8 cellular contexts compared by ENCODE assay signal in the genomic region with DNA sequence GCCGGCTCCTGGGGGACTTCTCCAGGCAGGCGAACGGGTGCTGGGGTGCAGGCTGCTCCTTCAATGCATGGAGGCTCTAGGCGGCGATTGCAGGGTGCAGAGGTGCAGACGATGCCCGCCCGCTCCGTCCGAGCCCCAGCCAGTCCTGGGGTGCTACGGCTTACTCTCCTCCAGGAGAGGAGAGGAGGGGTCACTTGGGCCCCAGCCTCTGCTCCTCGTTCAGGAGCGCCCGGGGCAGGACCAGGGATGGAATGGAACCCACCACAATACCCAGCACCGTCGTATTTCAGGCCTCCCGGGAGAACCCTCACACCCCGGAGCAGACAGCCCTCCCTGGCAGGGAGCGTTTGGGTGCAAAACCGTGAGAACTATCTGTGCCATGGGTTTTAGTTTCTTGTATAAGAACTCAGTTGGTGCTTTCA. TPM values are rescaled to one million over a fixed set of nuclear protein-coding genes. Genes with fewer than 3 reads are reported as not detected.
DNase-seq lines count a peak whose midpoint lies in the region; ATAC-seq and TF ChIP-seq lines count a peak whose summit lies in the region.

No MANE protein-coding gene starts in this region.

- POLR2A ChIA-PET in OCI-LY7 (lab: Charles Lee) = interaction anchor here (0.8 kb wide), 1 partner anchor 825 kb away, joined by 3 read pairs; no protein-coding TSS in a partner anchor

- H2AFZ ChIP-seq in OCI-LY7 (ENCODE audit: low read length) = no peak overlapping the region

- no peak for DNase-seq in BE2C
- no peak for DNase-seq in OCI-LY7 (ENCODE audit: low spot score)
- DNase-seq in naive B cell = no peak
- no peak for DNase-seq in Kasumi-1 (lab: John Stamatoyannopoulos, UW)
- DNase-seq in mucosa of gallbladder (ENCODE audit: low spot score) = no peak

- CTCF ChIA-PET in OCI-LY7 (lab: Charles Lee; ENCODE audit: unreplicated experiment) = no interaction called here

- H3K9me3 ChIP-seq in BE2C = no peaks in the 10 kb centered on the region
- no peaks in the 10 kb centered on the region for H3K9me3 ChIP-seq in OCI-LY7 (ENCODE audit: low read length)
- no peaks in the 10 kb centered on the region for H3K9me3 ChIP-seq in endocrine pancreas (ENCODE audit: control insufficient read depth, low read length)

- ATAC-seq in GM21723 (IDR thresholded peaks at IDR 0.05; ENCODE audit: unreplicated experiment) (peak; percentile 31), naive B cell (ENCODE audit: low read depth in 2 of 2) (peak; percentile 8 to 17), HG03108 (IDR thresholded peaks at IDR 0.05; ENCODE audit: unreplicated experiment) (no peak)

- H3K9me3 Mint-ChIP-seq in naive B cell = no peaks in the 10 kb centered on the region

- peak overlapping the region; percentile 26 to 85 (median 75) for H3K27ac Mint-ChIP-seq in naive B cell

- H3K9ac ChIP-seq in endocrine pancreas (ENCODE audit: control insufficient read depth, insufficient read depth, low read length) = peak overlapping the region; percentile 92

- peaks cover 37 to 61% (median 43%) of the 10 kb centered on the region in 3 donors for H3K4me1 Mint-ChIP-seq in naive B cell

- H3K4me2 ChIP-seq in OCI-LY7 (ENCODE audit: low read length) = peak overlapping the region; percentile 76

- TF ChIP-seq CTCF in BE2C (IDR thresholded peaks at IDR 0.05; ENCODE audit: low read depth, low read length) = no peak
- TF ChIP-seq CTCF in OCI-LY7 (conservative IDR thresholded peaks at IDR 0.05; ENCODE audit: low read length) = no peak

- peaks cover 51% of the 10 kb centered on the region for H3K79me2 ChIP-seq in OCI-LY7 (ENCODE audit: insufficient read depth, low read depth, low read length)

- no peak overlapping the region for H3K27ac ChIP-seq in OCI-LY7 (ENCODE audit: low read depth, low read length, poor library complexity, severe bottlenecking)

- H3K9me2 ChIP-seq in OCI-LY7 (ENCODE audit: insufficient read depth, low read length) = no peaks in the 10 kb centered on the region

- no peaks in the 10 kb centered on the region for H3K27me3 Mint-ChIP-seq in naive B cell

- H3K36me3 Mint-ChIP-seq in naive B cell = peaks cover 0 to 22% of the 10 kb centered on the region in 2 donors

- intact Hi-C loops in OCI-LY7 (cut with micrococcal nuclease; ENCODE audit: unreplicated experiment) = no loop called here

- no peaks in the 10 kb centered on the region for H3K27me3 ChIP-seq in BE2C
- no peaks in the 10 kb centered on the region for H3K27me3 ChIP-seq in endocrine pancreas (ENCODE audit: control insufficient read depth, insufficient read depth, low read length)

- 0 out of 2 replicates have a peak, but pooled peaks cover 5% of the 10 kb centered on the region for H4K20me1 ChIP-seq in OCI-LY7 (ENCODE audit: insufficient read depth, low read length)

- H3K4me3 Mint-ChIP-seq in naive B cell = peak overlapping the region; percentile 68 to 84 (median 76)

- no peaks in the 10 kb centered on the region for H3K4me1 ChIP-seq in BE2C
- H3K4me1 ChIP-seq in OCI-LY7 (ENCODE audit: insufficient read depth, low read length, poor library complexity, severe bottlenecking) = peaks cover 16% of the 10 kb centered on the region
- H3K4me1 ChIP-seq in endocrine pancreas (ENCODE audit: control insufficient read depth, insufficient read depth, low read length) = no peaks in the 10 kb centered on the region

- BruUV-seq in OCI-LY7 (replicated peaks; lab: Mats Ljungman, UMichigan) = no TSS peak

- H3K36me3 ChIP-seq in BE2C (no peaks in the 10 kb centered on the region), OCI-LY7 (ENCODE audit: insufficient read depth, low read length) (peaks cover 76% of the 10 kb centered on the region), endocrine pancreas (ENCODE audit: control insufficient read depth, insufficient read depth, low read length) (no peaks in the 10 kb centered on the region)

- H3K4me3 ChIP-seq in BE2C (ENCODE audit: low read depth, low read length) (peak overlapping the region; percentile 87), OCI-LY7 (ENCODE audit: low read depth, low read length, poor library complexity, severe bottlenecking) (peak overlapping the region; percentile 85), endocrine pancreas (ENCODE audit: control insufficient read depth, insufficient read depth, low read length) (peak overlapping the region; percentile 88)

RNA-seq across cellular contexts. Expression of gene ARHGEF18, which starts 46.6 kb away (rescaled TPM):
- polyA plus RNA-seq in BE2C (2012; ENCODE audit: insufficient read depth, insufficient read length, low read depth) = 16.0 TPM
- total RNA-seq in OCI-LY7 (2014; rRNA removed; shearing (Covaris generic)) = 45.8 and 48.1 TPM in 2 replicates
- total RNA-seq in OCI-LY7 (2022) (55.2 and 59.3 TPM in 2 replicates), mucosa of gallbladder (91.3 TPM)
- polyA plus RNA-seq in naive B cell (ENCODE audit: low read depth in 6 of 6) = 10 to 100 TPM in 1 of 6 donors, 1 to 10 TPM in 5; 3.0 to 19.9 (median 4.8) TPM
